In genomic region chr10:78472542-78472890, GRCh38 we compare ENCODE assay signal across 18 cellular contexts.
A peak's percentile ranks its signal among the peaks of the same experiment; 100 is the strongest.
DNase-seq lines count a peak whose midpoint lies in the region; ATAC-seq and TF ChIP-seq lines count a peak whose summit lies in the region.
"Had no signal": no experiment of that assay in that cellular context is flagged by ENCODE, and none has a peak within 500 bp of the region (broad histone marks: within the 10 kb centered on the region; RNA-seq: fewer than 3 reads in every experiment).

No MANE protein-coding gene starts in this region.

- WGBS in HUES64: 61% methylated on average over 7 of the region's 7 CpGs
- WGBS in gastroesophageal sphincter (ENCODE audit: low coverage in 1 of 2), 2 donors: no CpG with 5 or more reads among the region's 7 CpGs
- WGBS in neuronal stem cell (ENCODE audit: extremely low coverage in 2 of 2, insufficient read length in 2 of 2, insufficient replicate concordance in 1 of 2), 2 donors: no CpG with 5 or more reads among the region's 7 CpGs

- no peak overlapping the region for H2AK5ac ChIP-seq in neuronal stem cell (ENCODE audit: low read depth, low read length)

- H3K9me3 ChIP-seq in HUES64 (ENCODE audit: insufficient read depth, low read depth, low read length): no peaks in the 10 kb centered on the region
- no peaks in the 10 kb centered on the region for H3K9me3 ChIP-seq in gastroesophageal sphincter
- H3K9me3 ChIP-seq in neuronal stem cell (replicated peaks in 1 of 2; ENCODE audit: control insufficient read depth in 2 of 2, insufficient read depth in 1 of 2, low read depth in 1 of 2, low read length in 2 of 2): peaks cover 0 to 7% of the 10 kb centered on the region in 2 donors
- H3K9me3 ChIP-seq: Peyer's patch, psoas muscle, vagina had no signal

- H3K4me3 Mint-ChIP-seq in effector memory CD8-positive, alpha-beta T cell: no peak overlapping the region
- H3K4me3 Mint-ChIP-seq: activated CD4-positive, alpha-beta memory T cell treated with anti-CD3 and anti-CD28 coated beads, Interleukin-2, amount 10 ng/mL, durations not matched to agents 7 days and 5 days; stimulated activated naive CD8-positive, alpha-beta T cell treated with anti-CD3 and anti-CD28 coated beads, Interleukin-15, Interleukin-2, amounts not matched to agents 100 ng/mL and 50 ng/mL, for 24 hours had no signal

- no peak overlapping the region for H2BK120ac ChIP-seq in neuronal stem cell (ENCODE audit: low read depth, low read length)

- H3K27me3 Mint-ChIP-seq in effector memory CD8-positive, alpha-beta T cell: peaks cover 4 to 35% of the 10 kb centered on the region in 2 donors
- H3K27me3 Mint-ChIP-seq: activated CD4-positive, alpha-beta memory T cell treated with anti-CD3 and anti-CD28 coated beads, Interleukin-2, amount 10 ng/mL, durations not matched to agents 7 days and 5 days had no signal

- H3K18ac ChIP-seq in neuronal stem cell (ENCODE audit: low read length): peak overlapping the region; percentile 16

- no peak overlapping the region for H3K27ac Mint-ChIP-seq in effector memory CD8-positive, alpha-beta T cell
- H3K27ac Mint-ChIP-seq: activated CD4-positive, alpha-beta memory T cell treated with anti-CD3 and anti-CD28 coated beads, Interleukin-2, amount 10 ng/mL, durations not matched to agents 7 days and 5 days; stimulated activated naive CD8-positive, alpha-beta T cell treated with anti-CD3 and anti-CD28 coated beads, Interleukin-15, Interleukin-2, amounts not matched to agents 100 ng/mL and 50 ng/mL, for 24 hours had no signal

- no peaks in the 10 kb centered on the region for H3K79me1 ChIP-seq in neuronal stem cell (ENCODE audit: low read depth, low read length)

- TF ChIP-seq CTCF in gastroesophageal sphincter (IDR thresholded peaks at IDR 0.05): no peak

- no peak overlapping the region for H3K23ac ChIP-seq in neuronal stem cell (ENCODE audit: low read depth, low read length, poor library complexity)

- peak overlapping the region; percentile 85 for H2BK5ac ChIP-seq in neuronal stem cell (ENCODE audit: low read length)

- H3K36me3 Mint-ChIP-seq in effector memory CD8-positive, alpha-beta T cell (ENCODE audit: insufficient read depth): no peaks in the 10 kb centered on the region

- no peak for TF ChIP-seq EP300 in gastroesophageal sphincter (IDR thresholded peaks at IDR 0.05)

- H3K4me1 ChIP-seq in HUES64 (ENCODE audit: insufficient read depth, low read length) (peaks cover 15% of the 10 kb centered on the region; the same call in 1 of the 2 replicates), gastroesophageal sphincter (peaks cover 0 to 37% (median 4%) of the 10 kb centered on the region in 3 donors), neuronal stem cell (ENCODE audit: control insufficient read depth in 2 of 2, insufficient read depth in 1 of 2, low read depth in 1 of 2, low read length in 2 of 2) (peaks cover 11 to 16% of the 10 kb centered on the region in 2 donors)
- H3K4me1 ChIP-seq: Peyer's patch, psoas muscle had no signal

- no peak for TF ChIP-seq POLR2A in gastroesophageal sphincter (IDR thresholded peaks at IDR 0.05)

- H2BK15ac ChIP-seq in neuronal stem cell (ENCODE audit: low read length): peak overlapping the region; percentile 40

- H3K27ac ChIP-seq in HUES64 (ENCODE audit: low read depth, low read length): 0 out of 2 replicates have a peak overlapping the region, but pooled peaks have one; percentile 18
- H3K27ac ChIP-seq in gastroesophageal sphincter: peak overlapping the region in 3 of 4 donors; percentile 52 to 71 (median 69)
- peak overlapping the region; percentile 50 for H3K27ac ChIP-seq in neuronal stem cell (replicated peaks; ENCODE audit: low read length)
- H3K27ac ChIP-seq: KMS-11, psoas muscle had no signal

- no peaks in the 10 kb centered on the region for H3K9me3 Mint-ChIP-seq in effector memory CD8-positive, alpha-beta T cell
- H3K9me3 Mint-ChIP-seq: activated CD4-positive, alpha-beta memory T cell treated with anti-CD3 and anti-CD28 coated beads, Interleukin-2, amount 10 ng/mL, durations not matched to agents 7 days and 5 days had no signal

- ATAC-seq in gastroesophageal sphincter (no peak), GM21515 (IDR thresholded peaks at IDR 0.05; ENCODE audit: unreplicated experiment) (no peak), HG02798 (IDR thresholded peaks at IDR 0.05; ENCODE audit: poor library complexity, unreplicated experiment) (no peak)
- no peak for ATAC-seq in effector memory CD8-positive, alpha-beta T cell (replicated peaks)

- H4K91ac ChIP-seq in neuronal stem cell (ENCODE audit: low read depth, low read length, poor library complexity): no peak overlapping the region

- no peak overlapping the region for H3K4me2 ChIP-seq in neuronal stem cell (ENCODE audit: insufficient read depth, low read length, poor library complexity, severe bottlenecking)
- H3K4me2 ChIP-seq: KMS-11 had no signal

- no peak overlapping the region for H3K4ac ChIP-seq in neuronal stem cell (ENCODE audit: low read length)

- H3K4me1 Mint-ChIP-seq in effector memory CD8-positive, alpha-beta T cell (ENCODE audit: low read depth in 2 of 2): peaks cover 0 to 9% of the 10 kb centered on the region in 2 donors
- H3K4me1 Mint-ChIP-seq: activated CD4-positive, alpha-beta memory T cell treated with anti-CD3 and anti-CD28 coated beads, Interleukin-2, amount 10 ng/mL, durations not matched to agents 7 days and 5 days had no signal

- no peak overlapping the region for H2BK12ac ChIP-seq in neuronal stem cell (ENCODE audit: low read length)

- H3K36me3 ChIP-seq in HUES64 (ENCODE audit: insufficient read depth, low read length) (no peaks in the 10 kb centered on the region), gastroesophageal sphincter (no peaks in the 10 kb centered on the region), neuronal stem cell (replicated peaks in 1 of 2; ENCODE audit: control insufficient read depth in 2 of 2, insufficient read depth in 2 of 2, low read length in 2 of 2) (no peaks in the 10 kb centered on the region)
- H3K36me3 ChIP-seq: Peyer's patch, vagina had no signal

- peak; percentile 24 for DNase-seq in Ammon's horn (ENCODE audit: low spot score)
- peak; percentile 37 for DNase-seq in neuronal stem cell (ENCODE audit: low spot score)
- DNase-seq in effector memory CD8-positive, alpha-beta T cell: no peak
- no peak for DNase-seq in NCI-H1694 treated with DMSO at 0.1 percent for 48 hours (lab: John Stamatoyannopoulos, UW)
- DNase-seq: activated CD4-positive, alpha-beta memory T cell treated with anti-CD3 and anti-CD28 coated beads, Interleukin-2, amount 10 ng/mL, durations not matched to agents 7 days and 5 days; cerebellar nuclear complex; foreskin melanocyte; NCI-H1105; NCI-H524 treated with DMSO at 0.1 percent for 48 hours; psoas muscle had no signal

- no peak overlapping the region for H3K9ac ChIP-seq in HUES64 (ENCODE audit: low read depth, low read length)
- H3K9ac ChIP-seq in neuronal stem cell (ENCODE audit: low read depth, low read length, poor library complexity): no peak overlapping the region
- H3K9ac ChIP-seq: KMS-11 had no signal

- H2AFZ ChIP-seq in neuronal stem cell (ENCODE audit: low read length): peak overlapping the region; percentile 89

- H3K4me3 ChIP-seq in HUES64 (ENCODE audit: low read length) (no peak overlapping the region), gastroesophageal sphincter (no peak overlapping the region), neuronal stem cell (ENCODE audit: low read length in 2 of 2) (no peak overlapping the region)
- H3K4me3 ChIP-seq: Peyer's patch, psoas muscle, vagina had no signal

- H3K27me3 ChIP-seq in HUES64 (ENCODE audit: insufficient read depth, low read length): no peaks in the 10 kb centered on the region
- H3K27me3 ChIP-seq in gastroesophageal sphincter: no peaks in the 10 kb centered on the region
- H3K27me3 ChIP-seq in neuronal stem cell (ENCODE audit: control insufficient read depth in 3 of 3, insufficient read depth in 3 of 3, low read depth in 1 of 3, low read length in 3 of 3): no peaks in the 10 kb centered on the region
- H3K27me3 ChIP-seq: Peyer's patch, vagina had no signal

- H3K14ac ChIP-seq in neuronal stem cell (ENCODE audit: low read length): no peak overlapping the region

- no peak overlapping the region for H4K8ac ChIP-seq in neuronal stem cell (ENCODE audit: low read depth, low read length)

Comparison
In these comparisons a context has a peak if more than half of its experiments do, and no peak if none do; other contexts are left out.
1. DNase-seq: peak in Ammon's horn (single experiment) and neuronal stem cell (single experiment); none in effector memory CD8-positive, alpha-beta T cell (0 of 3) and NCI-H1694 treated with DMSO at 0.1 percent for 48 hours (single experiment).
2. H3K27ac ChIP-seq: peak in every context shown above with its lines; median percentile 69 in gastroesophageal sphincter; 50 in neuronal stem cell; 18 in HUES64.